17 cellular contexts compared by ENCODE assay signal in the genomic region with DNA sequence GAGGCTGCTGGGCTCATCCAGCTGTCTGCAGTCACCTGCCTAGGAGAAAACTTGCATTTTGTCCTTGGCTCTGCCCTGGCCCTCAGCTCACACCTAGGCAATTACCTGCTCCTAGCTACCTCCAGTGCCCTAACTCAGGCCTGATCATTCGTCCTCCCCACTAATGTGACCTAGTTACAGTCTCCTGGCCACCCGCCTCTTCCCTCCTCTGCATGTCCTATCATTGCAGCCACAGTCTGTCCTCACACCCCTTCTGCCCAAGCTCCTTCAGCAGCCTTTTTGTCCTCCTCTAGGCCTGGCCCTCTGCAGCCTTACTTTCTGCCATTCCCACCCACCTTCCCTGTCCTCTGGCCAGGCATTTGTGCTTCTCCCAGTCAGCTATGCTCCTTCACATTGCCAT. TPM values are rescaled to one million over a fixed set of nuclear protein-coding genes. Genes with fewer than 3 reads are reported as not detected.
DNase-seq lines count a peak whose midpoint lies in the region; ATAC-seq and TF ChIP-seq lines count a peak whose summit lies in the region.
"Had no signal": no experiment of that assay in that cellular context is flagged by ENCODE, and none has a peak within 500 bp of the region (broad histone marks: within the 10 kb centered on the region; RNA-seq: fewer than 3 reads in every experiment).

No MANE protein-coding gene starts in this region.

- peaks cover 7% of the 10 kb centered on the region for H3K36me3 Mint-ChIP-seq in activated CD4-positive, alpha-beta T cell treated with anti-CD3 and anti-CD28 coated beads for 36 hours (ENCODE audit: low read depth)
- H3K36me3 Mint-ChIP-seq in activated naive CD8-positive, alpha-beta T cell treated with anti-CD3 and anti-CD28 coated beads, Interleukin-2, amount 10 ng/mL, durations not matched to agents 7 days and 5 days: peaks cover 8% of the 10 kb centered on the region
- no peaks in the 10 kb centered on the region for H3K36me3 Mint-ChIP-seq in natural killer cell treated with Interleukin-12 subunit alpha and Interleukin-12 subunit beta and Interleukin-15 and Interleukin-18, amount 100 ng/mL, for 72 hours

- POLR2A ChIA-PET in activated CD4-positive, alpha-beta T cell treated with anti-CD3 and anti-CD28 coated beads for 36 hours (lab: Charles Lee): interaction anchor here (0.5 to 3.5 kb wide), 2 partner anchors 17 to 208 kb away, joined by 4 to 64 read pairs; partner anchors contain the start of gene CCDC134
- POLR2A ChIA-PET in activated naive CD8-positive, alpha-beta T cell treated with anti-CD3 and anti-CD28 coated beads, Interleukin-2, amount 10 ng/mL, durations not matched to agents 7 days and 5 days (lab: Charles Lee): interaction anchor here (2.5 to 7.5 kb wide), 3 partner anchors 8 to 164 kb away, joined by 14 to 250 read pairs (median 16); partner anchors contain the start of genes CCDC134 and CENPM

- peak overlapping the region; percentile 67 for H3K27ac Mint-ChIP-seq in activated CD4-positive, alpha-beta T cell treated with anti-CD3 and anti-CD28 coated beads for 36 hours
- peak overlapping the region; percentile 96 for H3K27ac Mint-ChIP-seq in activated naive CD8-positive, alpha-beta T cell treated with anti-CD3 and anti-CD28 coated beads, Interleukin-2, amount 10 ng/mL, durations not matched to agents 7 days and 5 days
- H3K27ac Mint-ChIP-seq in natural killer cell treated with Interleukin-12 subunit alpha and Interleukin-12 subunit beta and Interleukin-15 and Interleukin-18, amount 100 ng/mL, for 72 hours: peak overlapping the region; percentile 89 to 97

- no peaks in the 10 kb centered on the region for H3K27me3 Mint-ChIP-seq in activated CD4-positive, alpha-beta T cell treated with anti-CD3 and anti-CD28 coated beads for 36 hours
- no peaks in the 10 kb centered on the region for H3K27me3 Mint-ChIP-seq in activated naive CD8-positive, alpha-beta T cell treated with anti-CD3 and anti-CD28 coated beads, Interleukin-2, amount 10 ng/mL, durations not matched to agents 7 days and 5 days
- H3K27me3 Mint-ChIP-seq in natural killer cell treated with Interleukin-12 subunit alpha and Interleukin-12 subunit beta and Interleukin-15 and Interleukin-18, amount 100 ng/mL, for 72 hours: no peaks in the 10 kb centered on the region

- no peak for ATAC-seq in activated CD4-positive, alpha-beta T cell treated with anti-CD3 and anti-CD28 coated beads for 36 hours
- no peak for ATAC-seq in activated naive CD8-positive, alpha-beta T cell treated with anti-CD3 and anti-CD28 coated beads, Interleukin-2, amount 10 ng/mL, durations not matched to agents 7 days and 5 days (ENCODE audit: low read depth)
- ATAC-seq in natural killer cell treated with Interleukin-12 subunit alpha and Interleukin-12 subunit beta and Interleukin-15 and Interleukin-18, amount 100 ng/mL, for 72 hours: no peak
- ATAC-seq in GM19023 (IDR thresholded peaks at IDR 0.05; ENCODE audit: unreplicated experiment) (no peak), GM21529 (IDR thresholded peaks at IDR 0.05; ENCODE audit: unreplicated experiment) (no peak)
- ATAC-seq: foreskin keratinocyte, PC-3 had no signal

- intact Hi-C loops in activated CD4-positive, alpha-beta T cell treated with anti-CD3 and anti-CD28 coated beads for 36 hours (cut with DNase I, micrococcal nuclease): loop anchor here (5.0 kb wide), 4 partner anchors 75 to 1075 kb away; partner anchors contain the start of genes ARFGAP3 (in 1 of the 2), MEI1 (in 1 of the 2), NAGA (in 1 of the 2) and PHETA2 (in 1 of the 2)

- H3K4me1 Mint-ChIP-seq in activated CD4-positive, alpha-beta T cell treated with anti-CD3 and anti-CD28 coated beads for 36 hours: peaks cover 44% of the 10 kb centered on the region
- H3K4me1 Mint-ChIP-seq in activated naive CD8-positive, alpha-beta T cell treated with anti-CD3 and anti-CD28 coated beads, Interleukin-2, amount 10 ng/mL, durations not matched to agents 7 days and 5 days: peaks cover 40% of the 10 kb centered on the region
- peaks cover 38 to 44% of the 10 kb centered on the region in 2 donors for H3K4me1 Mint-ChIP-seq in natural killer cell treated with Interleukin-12 subunit alpha and Interleukin-12 subunit beta and Interleukin-15 and Interleukin-18, amount 100 ng/mL, for 72 hours (ENCODE audit: low read depth in 2 of 2)

- TF ChIP-seq CTCF in GM12875 (IDR thresholded peaks at IDR 0.05; ENCODE audit: borderline replicate concordance, insufficient read depth, low read depth, low read length): no peak

- DNase-seq in activated CD4-positive, alpha-beta T cell treated with anti-CD3 and anti-CD28 coated beads for 36 hours: no peak
- no peak for DNase-seq in activated CD4-positive, alpha-beta T cell treated with anti-CD3 and anti-CD28 coated beads for 48 hours
- no peak for DNase-seq in activated naive CD8-positive, alpha-beta T cell treated with anti-CD3 and anti-CD28 coated beads, Interleukin-2, amount 10 ng/mL, durations not matched to agents 7 days and 5 days
- DNase-seq in natural killer cell treated with Interleukin-12 subunit alpha and Interleukin-12 subunit beta and Interleukin-15 and Interleukin-18, amount 100 ng/mL, for 72 hours (ENCODE audit: low spot score): no peak
- no peak for DNase-seq in amygdala (lab: John Stamatoyannopoulos, UW)
- DNase-seq: amniotic stem cell; DMS79 treated with DMSO at 0.1 percent for 48 hours; foreskin keratinocyte; NCI-H2029; NCI-H526 treated with DMSO at 0.1 percent for 48 hours; PC-3; small intestine; stimulated activated naive CD4-positive, alpha-beta T cell had no signal

- peak overlapping the region; percentile 81 for H3K4me3 Mint-ChIP-seq in activated CD4-positive, alpha-beta T cell treated with anti-CD3 and anti-CD28 coated beads for 36 hours
- peak overlapping the region; percentile 82 for H3K4me3 Mint-ChIP-seq in activated naive CD8-positive, alpha-beta T cell treated with anti-CD3 and anti-CD28 coated beads, Interleukin-2, amount 10 ng/mL, durations not matched to agents 7 days and 5 days
- peak overlapping the region; percentile 96 for H3K4me3 Mint-ChIP-seq in natural killer cell treated with Interleukin-12 subunit alpha and Interleukin-12 subunit beta and Interleukin-15 and Interleukin-18, amount 100 ng/mL, for 72 hours

- CTCF ChIA-PET in activated CD4-positive, alpha-beta T cell treated with anti-CD3 and anti-CD28 coated beads for 36 hours (lab: Charles Lee): interaction anchor here (0.9 to 5.7 kb wide), 3 partner anchors 15 to 85 kb away, joined by 3 to 63 read pairs (median 3); partner anchors contain the start of gene CCDC134

- H3K9me3 Mint-ChIP-seq in activated CD4-positive, alpha-beta T cell treated with anti-CD3 and anti-CD28 coated beads for 36 hours (ENCODE audit: low read depth): no peaks in the 10 kb centered on the region
- no peaks in the 10 kb centered on the region for H3K9me3 Mint-ChIP-seq in activated naive CD8-positive, alpha-beta T cell treated with anti-CD3 and anti-CD28 coated beads, Interleukin-2, amount 10 ng/mL, durations not matched to agents 7 days and 5 days
- no peaks in the 10 kb centered on the region for H3K9me3 Mint-ChIP-seq in natural killer cell treated with Interleukin-12 subunit alpha and Interleukin-12 subunit beta and Interleukin-15 and Interleukin-18, amount 100 ng/mL, for 72 hours

- H3K4me3 ChIP-seq in GM12875 (ENCODE audit: low read depth, low read length): peak overlapping the region; percentile 40
- H3K4me3 ChIP-seq: SK-N-MC had no signal

RNA-seq across cellular contexts. Expression of gene CCDC134, which starts 17.7 kb away (rescaled TPM):
- total RNA-seq in activated CD4-positive, alpha-beta T cell treated with anti-CD3 and anti-CD28 coated beads for 36 hours: 10 to 100 TPM; 14.7 to 15.2 TPM
- 10 to 100 TPM; 28.2 to 29.2 TPM for total RNA-seq in activated naive CD8-positive, alpha-beta T cell treated with anti-CD3 and anti-CD28 coated beads, Interleukin-2, amount 10 ng/mL, durations not matched to agents 7 days and 5 days
- total RNA-seq in natural killer cell treated with Interleukin-12 subunit alpha and Interleukin-12 subunit beta and Interleukin-15 and Interleukin-18, amount 100 ng/mL, for 72 hours: 10 to 100 TPM; 25.1 to 26.3 TPM

RNA-seq across cellular contexts. Expression of gene SREBF2, which starts 50.2 kb away (rescaled TPM):
- 100 to 1,000 TPM; 101 to 105 TPM for total RNA-seq in activated CD4-positive, alpha-beta T cell treated with anti-CD3 and anti-CD28 coated beads for 36 hours
- total RNA-seq in activated naive CD8-positive, alpha-beta T cell treated with anti-CD3 and anti-CD28 coated beads, Interleukin-2, amount 10 ng/mL, durations not matched to agents 7 days and 5 days: 100 to 1,000 TPM; 108 to 109 TPM
- total RNA-seq in natural killer cell treated with Interleukin-12 subunit alpha and Interleukin-12 subunit beta and Interleukin-15 and Interleukin-18, amount 100 ng/mL, for 72 hours: 100 to 1,000 TPM; 205 to 211 TPM
